In genomic region chr9:38423273-38423938, GRCh38 we compare ENCODE assay signal across 1 cellular context.
A peak's percentile ranks its signal among the peaks of the same experiment; 100 is the strongest.
TF ChIP-seq lines count a peak whose summit lies in the region.

No MANE protein-coding gene starts in this region.

TF ChIP-seq in HepG2, 621 proteins besides CTCF, POLR2A, EP300 and RAD21:
- TF ChIP-seq DRAP1 (CRISPR knock-in tag; IDR thresholded peaks at IDR 0.05) (no peak), NFAT5 (CRISPR knock-in tag; IDR thresholded peaks at IDR 0.05) (no peak), TSC22D2 (CRISPR knock-in tag; IDR thresholded peaks at IDR 0.05; ENCODE audit: borderline replicate concordance) (no peak), PCBP2 (optimal IDR thresholded peaks at IDR 0.05; ENCODE audit: low read depth, low read length, poor library complexity, severe bottlenecking) (peak; percentile 60)
